19 cellular contexts compared by ENCODE assay signal in genomic region chr14:53010193-53010592, GRCh38. TPM values are rescaled to one million over a fixed set of nuclear protein-coding genes. Genes with fewer than 3 reads are reported as not detected.
DNase-seq lines count a peak whose midpoint lies in the region; ATAC-seq and TF ChIP-seq lines count a peak whose summit lies in the region.
"Had no signal": no experiment of that assay in that cellular context is flagged by ENCODE, and none has a peak within 500 bp of the region (broad histone marks: within the 10 kb centered on the region; RNA-seq: fewer than 3 reads in every experiment).

No MANE protein-coding gene starts in this region.

- intact Hi-C loops in IMR-90 (cut with micrococcal nuclease): loop anchor here (2.0 kb wide), 2 partner anchors 35 to 59 kb away; partner anchors contain the start of gene FERMT2

- H4K8ac ChIP-seq in IMR-90 (ENCODE audit: low read depth in 2 of 2, low read length in 2 of 2) (no peak overlapping the region; a peak in 1 of 4 replicates), mesenchymal stem cell (ENCODE audit: low read length) (no peak overlapping the region)

- H4K20me1 ChIP-seq in IMR-90 (ENCODE audit: insufficient read depth, low read length): no peaks in the 10 kb centered on the region

- H3K36me3 ChIP-seq in IMR-90 (ENCODE audit: control insufficient read depth, insufficient read depth, low read length): no peaks in the 10 kb centered on the region
- no peaks in the 10 kb centered on the region for H3K36me3 ChIP-seq in mesenchymal stem cell (ENCODE audit: control insufficient read depth in 1 of 2, insufficient read depth in 2 of 2, low read depth in 1 of 2, low read length in 2 of 2)
- H3K36me3 ChIP-seq in suprapubic skin: no peaks in the 10 kb centered on the region
- H3K36me3 ChIP-seq in CD8-positive, alpha-beta memory T cell (ENCODE audit: insufficient read depth, low read length): no peaks in the 10 kb centered on the region
- H3K36me3 ChIP-seq: pancreas had no signal

- TF ChIP-seq POLR2A in IMR-90 (IDR thresholded peaks at IDR 0.05; ENCODE audit: low read depth, low read length) (no peak), suprapubic skin (IDR thresholded peaks at IDR 0.05) (no peak)

- H4K91ac ChIP-seq in IMR-90 (ENCODE audit: insufficient read depth, low read depth, low read length) (peak overlapping the region; percentile 38; the same call in 1 of the 2 replicates), mesenchymal stem cell (ENCODE audit: low read length) (no peak overlapping the region)

- no peak overlapping the region for H3K27ac Mint-ChIP-seq in stimulated activated effector memory CD8-positive, alpha-beta T cell treated with anti-CD3 and anti-CD28 coated beads, Interleukin-12 subunit alpha, Interleukin-12 subunit beta, amount 100 ng/mL, for 72 hours
- no peak overlapping the region for H3K27ac Mint-ChIP-seq in CD8-positive, alpha-beta memory T cell
- H3K27ac Mint-ChIP-seq: activated CD4-positive, alpha-beta T cell treated with anti-CD3 and anti-CD28 coated beads, Interleukin-2, amount 10 ng/mL, durations not matched to agents 7 days and 5 days; naive B cell; T-cell had no signal

- H3K27me3 ChIP-seq in IMR-90 (ENCODE audit: control insufficient read depth, insufficient read depth, low read length): no peaks in the 10 kb centered on the region
- H3K27me3 ChIP-seq in mesenchymal stem cell (ENCODE audit: control insufficient read depth in 1 of 2, insufficient read depth in 1 of 2, low read length in 2 of 2): no peaks in the 10 kb centered on the region
- no peaks in the 10 kb centered on the region for H3K27me3 ChIP-seq in suprapubic skin
- H3K27me3 ChIP-seq in CD8-positive, alpha-beta memory T cell (ENCODE audit: insufficient read depth, low read length, poor library complexity, severe bottlenecking): no peaks in the 10 kb centered on the region
- H3K27me3 ChIP-seq: pancreas had no signal

- H3K9me3 ChIP-seq in IMR-90 (ENCODE audit: control insufficient read depth, insufficient read depth, low read length): no peaks in the 10 kb centered on the region
- no peaks in the 10 kb centered on the region for H3K9me3 ChIP-seq in mesenchymal stem cell (ENCODE audit: control insufficient read depth, low read length)
- H3K9me3 ChIP-seq in suprapubic skin: no peaks in the 10 kb centered on the region
- no peaks in the 10 kb centered on the region for H3K9me3 ChIP-seq in CD8-positive, alpha-beta memory T cell (ENCODE audit: low read length)
- H3K9me3 ChIP-seq: pancreas had no signal

- no peak for ATAC-seq in IMR-90 (ENCODE audit: low read depth)
- ATAC-seq in stimulated activated effector memory CD8-positive, alpha-beta T cell treated with anti-CD3 and anti-CD28 coated beads, Interleukin-12 subunit alpha, Interleukin-12 subunit beta, amount 100 ng/mL, for 72 hours: no peak
- ATAC-seq: T-cell had no signal

- H3K27ac ChIP-seq in IMR-90 (ENCODE audit: insufficient read depth, low read length) (no peak overlapping the region; the same call in 1 of the 2 replicates), caudate nucleus (ENCODE audit: low read depth, low read length) (peak overlapping the region; percentile 53), mesenchymal stem cell (ENCODE audit: low read length, poor library complexity, severe bottlenecking) (no peak overlapping the region), suprapubic skin (peak overlapping the region; percentile 68)
- no peak overlapping the region for H3K27ac ChIP-seq in CD8-positive, alpha-beta memory T cell (ENCODE audit: low read depth, low read length)

- no peak for DNase-seq in IMR-90
- DNase-seq in caudate nucleus (lab: John Stamatoyannopoulos, UW): no peak
- peak; percentile 34 for DNase-seq in mesenchymal stem cell
- no peak for DNase-seq in suprapubic skin (ENCODE audit: low spot score in 2 of 2)
- DNase-seq in stimulated activated effector memory CD8-positive, alpha-beta T cell treated with anti-CD3 and anti-CD28 coated beads, Interleukin-12 subunit alpha, Interleukin-12 subunit beta, amount 100 ng/mL, for 72 hours (ENCODE audit: low spot score in 2 of 2): no peak
- DNase-seq in CD8-positive, alpha-beta memory T cell: no peak
- DNase-seq in cortex of kidney (lab: John Stamatoyannopoulos, UW): no peak
- no peak for DNase-seq in GDM1 (lab: John Stamatoyannopoulos, UW)
- DNase-seq: activated CD4-positive, alpha-beta T cell treated with anti-CD3 and anti-CD28 coated beads, Interleukin-2, amount 10 ng/mL, durations not matched to agents 7 days and 5 days; activated CD8-positive, alpha-beta memory T cell treated with anti-CD3 and anti-CD28 coated beads, Interleukin-2, amount 50 U/mL, for 4 hours; AML-193; DMS79 treated with DMSO at 0.1 percent for 48 hours; effector CD8-positive, alpha-beta T cell; naive B cell; NCI-H2029; small intestine; stimulated activated CD4-positive, alpha-beta T cell treated with anti-CD3 and anti-CD28 coated beads, Interleukin-4, amount 100 ng/mL, for 1 hour; T-cell had no signal

- no peak overlapping the region for H3K4me3 Mint-ChIP-seq in stimulated activated effector memory CD8-positive, alpha-beta T cell treated with anti-CD3 and anti-CD28 coated beads, Interleukin-12 subunit alpha, Interleukin-12 subunit beta, amount 100 ng/mL, for 72 hours
- H3K4me3 Mint-ChIP-seq in CD8-positive, alpha-beta memory T cell: no peak overlapping the region
- H3K4me3 Mint-ChIP-seq: activated CD4-positive, alpha-beta T cell treated with anti-CD3 and anti-CD28 coated beads, Interleukin-2, amount 10 ng/mL, durations not matched to agents 7 days and 5 days; naive B cell; T-cell had no signal

- H3K79me1 ChIP-seq in IMR-90 (ENCODE audit: low read depth in 1 of 2, low read length in 2 of 2) (no peaks in the 10 kb centered on the region), mesenchymal stem cell (replicated peaks; ENCODE audit: low read length, poor library complexity, severe bottlenecking) (no peaks in the 10 kb centered on the region)

- H2AK5ac ChIP-seq in IMR-90 (ENCODE audit: low read depth, low read length) (no peak overlapping the region), mesenchymal stem cell (ENCODE audit: low read length, severe bottlenecking) (no peak overlapping the region)

- H3K56ac ChIP-seq in IMR-90 (ENCODE audit: extremely low read depth, insufficient read depth, low read length): no peak overlapping the region

- dilution Hi-C loops in IMR-90 (cut with HindIII; ENCODE audit: low sequenced_read_pairs, unreplicated experiment): no loop called here

- no peak overlapping the region for H2AK9ac ChIP-seq in IMR-90 (replicated peaks; ENCODE audit: low read depth, low read length, poor library complexity)

- WGBS in IMR-90 (ENCODE audit: extremely low coverage in 2 of 2, insufficient read length in 1 of 2), 2 experiments: no CpG with 5 or more reads among the region's 1 CpG
- no CpG with 5 or more reads among the region's 1 CpG for WGBS in mesenchymal stem cell
- 44% methylated on average over 1 of the region's 1 CpG for WGBS in suprapubic skin

- H3K4me1 Mint-ChIP-seq in stimulated activated effector memory CD8-positive, alpha-beta T cell treated with anti-CD3 and anti-CD28 coated beads, Interleukin-12 subunit alpha, Interleukin-12 subunit beta, amount 100 ng/mL, for 72 hours: peaks cover 11% of the 10 kb centered on the region
- H3K4me1 Mint-ChIP-seq in CD8-positive, alpha-beta memory T cell: no peaks in the 10 kb centered on the region
- H3K4me1 Mint-ChIP-seq: naive B cell, T-cell had no signal

- TF ChIP-seq EP300 in suprapubic skin (IDR thresholded peaks at IDR 0.05): no peak

- H2BK5ac ChIP-seq in IMR-90 (ENCODE audit: low read depth, low read length, poor library complexity, severe bottlenecking): peak overlapping the region; percentile 74
- no peak overlapping the region for H2BK5ac ChIP-seq in mesenchymal stem cell (ENCODE audit: low read depth, low read length, poor library complexity, severe bottlenecking)

- no peak for TF ChIP-seq CTCF in IMR-90 (conservative IDR thresholded peaks at IDR 0.05; ENCODE audit: low read depth, low read length)
- no peak for TF ChIP-seq CTCF in suprapubic skin (IDR thresholded peaks at IDR 0.05)

- POLR2A ChIA-PET in IMR-90 (lab: Charles Lee; ENCODE audit: unreplicated experiment): no interaction called here
- POLR2A ChIA-PET in CD8-positive, alpha-beta memory T cell (lab: Charles Lee): no interaction called here

- H2AFZ ChIP-seq in IMR-90 (replicated peaks; ENCODE audit: low read length, poor library complexity) (no peak overlapping the region), mesenchymal stem cell (ENCODE audit: low read depth, low read length) (no peak overlapping the region)

- no peak for TF ChIP-seq RAD21 in IMR-90 (IDR thresholded peaks at IDR 0.05; ENCODE audit: low read length)

- H3K4ac ChIP-seq in IMR-90 (ENCODE audit: low read depth, low read length): no peak overlapping the region
- no peak overlapping the region for H3K4ac ChIP-seq in mesenchymal stem cell (ENCODE audit: low read depth in 1 of 2, low read length in 2 of 2)

- H3K9me3 Mint-ChIP-seq in stimulated activated effector memory CD8-positive, alpha-beta T cell treated with anti-CD3 and anti-CD28 coated beads, Interleukin-12 subunit alpha, Interleukin-12 subunit beta, amount 100 ng/mL, for 72 hours: no peaks in the 10 kb centered on the region
- no peaks in the 10 kb centered on the region for H3K9me3 Mint-ChIP-seq in CD8-positive, alpha-beta memory T cell
- H3K9me3 Mint-ChIP-seq: T-cell had no signal

- H3K27me3 Mint-ChIP-seq in CD8-positive, alpha-beta memory T cell: peaks cover 1 to 20% of the 10 kb centered on the region in 2 donors

- no TSS peak for BruUV-seq in IMR-90 (replicated peaks; lab: Mats Ljungman, UMichigan)

- no peak overlapping the region for H3K9ac ChIP-seq in IMR-90 (ENCODE audit: low read depth, low read length)
- peak overlapping the region; percentile 59 for H3K9ac ChIP-seq in mesenchymal stem cell (ENCODE audit: low read length)

- no peak overlapping the region for H2BK15ac ChIP-seq in IMR-90 (ENCODE audit: low read depth, low read length)
- H2BK15ac ChIP-seq in mesenchymal stem cell (ENCODE audit: low read depth, poor library complexity, severe bottlenecking): no peak overlapping the region

- H3K18ac ChIP-seq in IMR-90 (ENCODE audit: low read depth, low read length): peak overlapping the region; percentile 31
- no peak overlapping the region for H3K18ac ChIP-seq in mesenchymal stem cell (ENCODE audit: low read depth in 1 of 2, low read length in 2 of 2)

- H2BK120ac ChIP-seq in IMR-90 (ENCODE audit: low read depth, low read length) (no peak overlapping the region), mesenchymal stem cell (ENCODE audit: low read depth, low read length) (no peak overlapping the region)

- H2BK20ac ChIP-seq in IMR-90 (ENCODE audit: low read depth, low read length): no peak overlapping the region

- H3K4me1 ChIP-seq in IMR-90 (ENCODE audit: control insufficient read depth, insufficient read depth, low read length): peaks cover 7% of the 10 kb centered on the region
- H3K4me1 ChIP-seq in mesenchymal stem cell (ENCODE audit: control insufficient read depth, insufficient read depth, low read depth, low read length): peaks cover 4% of the 10 kb centered on the region
- H3K4me1 ChIP-seq in suprapubic skin: peaks cover 5% of the 10 kb centered on the region
- no peaks in the 10 kb centered on the region for H3K4me1 ChIP-seq in CD8-positive, alpha-beta memory T cell (ENCODE audit: insufficient read depth, low read length)
- H3K4me1 ChIP-seq: pancreas had no signal

- H4K5ac ChIP-seq in IMR-90 (ENCODE audit: low read depth, low read length): no peak overlapping the region

- CTCF ChIA-PET in IMR-90 (lab: Yijun Ruan, JAX): interaction anchor here (0.7 to 1.5 kb wide), 2 partner anchors 8 to 171 kb away, joined by 3 read pairs; no protein-coding TSS in a partner anchor
- CTCF ChIA-PET in CD8-positive, alpha-beta memory T cell (lab: Charles Lee): no interaction called here

- peaks cover 5% of the 10 kb centered on the region; the same call in 1 of the 2 replicates for H3K9me1 ChIP-seq in IMR-90 (ENCODE audit: insufficient read depth, low read length)

- no peak overlapping the region for H2BK12ac ChIP-seq in mesenchymal stem cell (ENCODE audit: low read length in 2 of 2)

- H3K4me2 ChIP-seq in IMR-90 (ENCODE audit: low read depth, low read length): no peak overlapping the region
- H3K4me2 ChIP-seq in mesenchymal stem cell (ENCODE audit: low read length, poor library complexity, severe bottlenecking): no peak overlapping the region

- H3K14ac ChIP-seq in IMR-90 (replicated peaks; ENCODE audit: low read depth, low read length) (no peak overlapping the region), mesenchymal stem cell (ENCODE audit: low read length in 2 of 2) (no peak overlapping the region)

- H3K4me3 ChIP-seq in IMR-90 (ENCODE audit: insufficient read depth, low read depth, low read length) (no peak overlapping the region), mesenchymal stem cell (ENCODE audit: insufficient read depth in 1 of 2, low read depth in 1 of 2, low read length in 2 of 2) (no peak overlapping the region), suprapubic skin (no peak overlapping the region)
- no peak overlapping the region for H3K4me3 ChIP-seq in CD8-positive, alpha-beta memory T cell (ENCODE audit: low read length)
- H3K4me3 ChIP-seq: pancreas had no signal

- H3K23ac ChIP-seq in IMR-90 (ENCODE audit: low read depth, low read length) (no peak overlapping the region), mesenchymal stem cell (ENCODE audit: low read length in 2 of 2) (no peak overlapping the region)

- H3K36me3 Mint-ChIP-seq in stimulated activated effector memory CD8-positive, alpha-beta T cell treated with anti-CD3 and anti-CD28 coated beads, Interleukin-12 subunit alpha, Interleukin-12 subunit beta, amount 100 ng/mL, for 72 hours: no peaks in the 10 kb centered on the region
- H3K36me3 Mint-ChIP-seq in CD8-positive, alpha-beta memory T cell: no peaks in the 10 kb centered on the region

- in situ Hi-C loops in IMR-90 (cut with MboI; ENCODE audit: low sequenced_read_pairs): no loop called here

RNA-seq across cellular contexts. Expression of gene FERMT2, which starts 59.3 kb away (rescaled TPM):
- total RNA-seq in IMR-90 (2012; rRNA removed) (217 and 229 TPM in 2 replicates), suprapubic skin (10 to 100 TPM in 3 of 4 donors, 1 to 10 TPM in 1; 9.1 to 17.7 (median 15.1) TPM)
- polyA plus RNA-seq in IMR-90 (2012; rRNA removed): 122 and 131 TPM in 2 replicates
- polyA plus RNA-seq in IMR-90 (2012; cell fraction: cytosol; rRNA removed): 36.4 and 49.9 TPM in 2 replicates
- polyA plus RNA-seq in IMR-90 (2012; cell fraction: nucleus; rRNA removed; ENCODE audit: low replicate concordance): 27.9 and 176 TPM in 2 replicates
- polyA plus RNA-seq in mesenchymal stem cell (2013, experiment 1 of 2): 137 TPM
- 137 TPM for polyA plus RNA-seq in mesenchymal stem cell (2013, experiment 2 of 2)
- total RNA-seq in CD8-positive, alpha-beta memory T cell: 1 to 10 TPM in 1 of 2 experiments, under 1 TPM in 1; 0.93 to 1.7 TPM
- polyA plus RNA-seq in CD8-positive, alpha-beta memory T cell: 0.51 TPM

Comparison
In these comparisons a context has a peak if more than half of its experiments do, and no peak if none do; other contexts are left out.
1. H3K27ac ChIP-seq: peak in caudate nucleus (single experiment) and suprapubic skin (single experiment); none in IMR-90 (single experiment), mesenchymal stem cell (single experiment) and CD8-positive, alpha-beta memory T cell (single experiment).
2. RNA of gene FERMT2, which starts 59.3 kb away (total RNA-seq): 217 to 229 TPM in IMR-90; 9.1 to 17.7 TPM in suprapubic skin and 0.93 to 1.7 TPM in CD8-positive, alpha-beta memory T cell; every median in the first group is over 10 times any median in the second.